ENCODE assay signal across 33 cellular contexts in the genomic region with DNA sequence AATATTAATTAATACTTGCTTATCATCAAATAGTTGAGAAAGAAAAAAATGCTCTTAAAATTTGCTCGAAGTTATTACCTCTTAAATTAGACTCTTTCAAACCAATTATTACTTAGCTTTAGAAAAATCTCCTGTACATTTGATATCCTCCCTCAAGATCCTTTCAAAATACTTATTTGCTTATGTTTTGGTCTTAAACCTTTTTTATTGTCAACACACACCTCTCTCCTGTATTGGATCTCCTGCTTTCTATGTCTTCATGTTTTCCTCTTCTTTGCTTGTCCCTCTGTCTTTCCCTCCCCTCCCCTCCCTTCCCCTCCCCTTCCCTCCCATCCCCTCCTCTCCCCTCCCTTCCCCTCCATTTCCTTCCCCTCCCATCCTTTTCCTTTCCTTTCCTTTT.
"Had no signal": no experiment of that assay in that cellular context is flagged by ENCODE, and none has a peak within 500 bp of the region (broad histone marks: within the 10 kb centered on the region; RNA-seq: fewer than 3 reads in every experiment).

No MANE protein-coding gene starts in this region.

- DNase-seq: activated effector memory CD4-positive, alpha-beta T cell treated with anti-CD3 and anti-CD28 coated beads, Interleukin-2, amount 50 U/mL, for 16 hours; activated effector memory CD4-positive, alpha-beta T cell treated with Interleukin-2 at 50 U/mL for 16 hours; activated gamma-delta T cell; activated gamma-delta T cell treated with Interleukin-2 at 50 U/mL for 16 hours; activated naive CD4-positive, alpha-beta T cell; activated naive CD4-positive, alpha-beta T cell treated with anti-CD3 and anti-CD28 coated beads for 36 hours; activated naive CD4-positive, alpha-beta T cell treated with anti-CD3 and anti-CD28 coated beads, Interleukin-2, amount 10 ng/mL, durations not matched to agents 7 days and 5 days; activated naive CD4-positive, alpha-beta T cell treated with anti-CD3 and anti-CD28 coated beads, Interleukin-2, amount 50 U/mL, for 16 hours; activated naive CD4-positive, alpha-beta T cell treated with Interleukin-2 at 50 U/mL for 16 hours; activated naive CD8-positive, alpha-beta T cell treated with anti-CD3 and anti-CD28 coated beads for 36 hours; activated naive CD8-positive, alpha-beta T cell treated with anti-CD3 and anti-CD28 coated beads, Interleukin-2, amount 10 ng/mL, durations not matched to agents 7 days and 5 days; activated naive CD8-positive, alpha-beta T cell treated with anti-CD3 and anti-CD28 coated beads, Interleukin-2, amount 50 U/mL, for 24 hours; activated T-cell treated with anti-CD3 and anti-CD28 coated beads, Interleukin-2, amount 50 U/mL, for 24 hours; activated T-cell treated with anti-CD3 and anti-CD28 coated beads, Interleukin-2, amount 50 U/mL, for 4 hours; activated T-cell treated with anti-CD3 and anti-CD28 coated beads, Interleukin-2, amount 50 U/mL, for 48 hours; activated T-cell treated with anti-CD3 and anti-CD28 coated beads, Interleukin-2, amount 50 U/mL, for 72 hours; adrenal gland; amniotic stem cell; amygdala; anterior cingulate cortex; aorta; body of pancreas; brain microvascular endothelial cell; caudate nucleus; central memory CD4-positive, alpha-beta T cell; cerebellar nuclear complex had no signal

- H3K27ac ChIP-seq: adrenal gland, ascending aorta, body of pancreas, brain microvascular endothelial cell, breast epithelium, cardiac muscle cell had no signal

- H3K27me3 ChIP-seq: adrenal gland, ascending aorta, body of pancreas, brain microvascular endothelial cell, breast epithelium, cardiac muscle cell had no signal

- H3K36me3 ChIP-seq: adrenal gland, ascending aorta, brain microvascular endothelial cell, breast epithelium, cardiac muscle cell had no signal

- H3K9me3 ChIP-seq: adrenal gland, ascending aorta, body of pancreas, breast epithelium had no signal

- ATAC-seq: activated naive CD4-positive, alpha-beta T cell treated with anti-CD3 and anti-CD28 coated beads, Interleukin-2, amount 50 U/mL, for 72 hours; activated naive CD8-positive, alpha-beta T cell treated with anti-CD3 and anti-CD28 coated beads, Interleukin-2, amount 50 U/mL, for 24 hours; activated T-cell treated with anti-CD3 and anti-CD28 coated beads, Interleukin-2, amount 50 U/mL, for 4 hours; activated T-cell treated with anti-CD3 and anti-CD28 coated beads, Interleukin-2, amount 50 U/mL, for 72 hours; activated T-helper 17 cell treated with anti-CD3 and anti-CD28 coated beads, Interleukin-2, amount 50 U/mL, for 72 hours; body of pancreas had no signal

- FAIRE-seq: astrocyte, bronchial epithelial cell had no signal

- H3K4me1 ChIP-seq: adrenal gland, ascending aorta, body of pancreas, breast epithelium had no signal

- H3K4me3 ChIP-seq: adrenal gland, ascending aorta, body of pancreas, breast epithelium, cardiac muscle cell had no signal
